ENCODE assay signal across 8 cellular contexts in the genomic region with DNA sequence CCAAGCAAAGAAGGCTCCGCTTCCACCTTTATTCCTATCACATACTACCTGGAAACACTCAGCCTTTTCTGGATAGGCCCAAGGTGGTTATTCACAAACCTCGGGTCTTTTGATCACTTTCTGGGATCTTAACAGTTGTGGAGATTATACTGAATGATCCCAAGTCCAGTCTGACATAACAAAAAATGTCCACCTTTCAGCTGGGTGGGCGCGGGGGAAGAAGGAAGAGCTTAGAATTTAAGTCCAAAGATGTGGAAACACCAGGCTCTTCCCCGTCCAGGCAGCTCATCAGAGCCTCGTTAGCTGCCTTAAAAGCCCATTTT. TPM values are rescaled to one million over a fixed set of nuclear protein-coding genes. Genes with fewer than 3 reads are reported as not detected.
DNase-seq lines count a peak whose midpoint lies in the region; ATAC-seq, FAIRE-seq and TF ChIP-seq lines count a peak whose summit lies in the region.

No MANE protein-coding gene starts in this region.

- TF ChIP-seq POLR2A in A549 (IDR thresholded peaks at IDR 0.05; ENCODE audit: low read length) (no peak), body of pancreas (IDR thresholded peaks at IDR 0.05) (no peak)

- POLR2A ChIA-PET in A549 (lab: Yijun Ruan, JAX) = interaction anchor here (0.7 to 1.5 kb wide), 8 partner anchors 9 to 165 kb away, joined by 3 to 13 read pairs (median 4); a partner anchor contains a TSS

- TF ChIP-seq RAD21 in A549 (conservative IDR thresholded peaks at IDR 0.05 in 1 of 2, IDR thresholded peaks at IDR 0.05 in 1 of 2) = no peak

- no peak for TF ChIP-seq EP300 in A549 (IDR thresholded peaks at IDR 0.05)

- H3K9me3 ChIP-seq in A549 (no peaks in the 10 kb centered on the region), body of pancreas (no peaks in the 10 kb centered on the region), mononuclear cell (ENCODE audit: low read depth, low read length) (no peaks in the 10 kb centered on the region)

- TF ChIP-seq CTCF in A549 (IDR thresholded peaks at IDR 0.05) = no peak
- TF ChIP-seq CTCF in HFF-Myc (IDR thresholded peaks at IDR 0.05; ENCODE audit: low read depth, low read length, missing control alignments) = no peak
- no peak for TF ChIP-seq CTCF in body of pancreas (IDR thresholded peaks at IDR 0.05)

- H3K27ac ChIP-seq in A549 = peak overlapping the region; percentile 91 to 96
- H3K27ac ChIP-seq in body of pancreas = peak overlapping the region; percentile 79 to 95 (median 93)

- 5% methylated on average over 6 of the region's 6 CpGs for WGBS in A549 (ENCODE audit: missing lambda C conversion rate)
- WGBS in body of pancreas, 2 donors = 10 to 17% methylated on average over 4 to 6 of the region's 6 CpGs

- FAIRE-seq in A549 (lab: Jason Lieb, UNC) = no peak

- no peaks in the 10 kb centered on the region for H3K36me3 ChIP-seq in body of pancreas (replicated peaks in 1 of 2; ENCODE audit: insufficient read depth in 1 of 2, low read depth in 2 of 2)

- intact Hi-C loops in body of pancreas (cut with DNase I) = no loop called here

- CTCF ChIA-PET in A549 (lab: Yijun Ruan, JAX) = interaction anchor here (0.9 to 4.6 kb wide), 4 partner anchors 9 to 20 kb away, joined by 3 to 42 read pairs (median 4); no protein-coding TSS in a partner anchor

- no peaks in the 10 kb centered on the region for H3K27me3 ChIP-seq in body of pancreas
- peaks cover 53% of the 10 kb centered on the region for H3K27me3 ChIP-seq in mononuclear cell (ENCODE audit: insufficient read depth, low read length)

- H3K4me3 ChIP-seq in A549 (peak overlapping the region; percentile 54), HFF-Myc (replicated peaks; ENCODE audit: low read depth, low read length) (peak overlapping the region; percentile 50), body of pancreas (peak overlapping the region; percentile 61 to 74), mononuclear cell (ENCODE audit: low read length) (peak overlapping the region; percentile 56)

- ATAC-seq in A549 = peak; percentile 8 to 54; a peak in 3 of 6 replicates
- ATAC-seq in body of pancreas = peak; percentile 0
- ATAC-seq in GM18519 (IDR thresholded peaks at IDR 0.05; ENCODE audit: low FRiP score, unreplicated experiment) = no peak

- peak overlapping the region; percentile 84 for H3K4me2 ChIP-seq in A549

- H3K4me1 ChIP-seq in A549 (peaks cover 10% of the 10 kb centered on the region; the same call in 2 of the 3 replicates), body of pancreas (peaks cover 12% of the 10 kb centered on the region), mononuclear cell (ENCODE audit: insufficient read depth, low read length) (peaks cover 12% of the 10 kb centered on the region)

- DNase-seq in A549 (ENCODE audit: low read depth in 1 of 2, low spot score in 1 of 2) (no peak), HFF-Myc (ENCODE audit: extremely low read depth, low read depth) (no peak), body of pancreas (no peak), NCI-H526 treated with DMSO at 0.1 percent for 48 hours (lab: John Stamatoyannopoulos, UW) (no peak), dedifferentiated amniotic fluid mesenchymal stem cell (ENCODE audit: extremely low spot score) (no peak), medulla oblongata (ENCODE audit: extremely low spot score) (no peak)

TF ChIP-seq in A549, 52 proteins besides CTCF, POLR2A, EP300 and RAD21:
- TF ChIP-seq FOXS1 (CRISPR knock-in tag; IDR thresholded peaks at IDR 0.05) = no peak
- no peak for TF ChIP-seq HOXA7 (CRISPR knock-in tag; IDR thresholded peaks at IDR 0.05)
- no peak for TF ChIP-seq HDAC2 (IDR thresholded peaks at IDR 0.05)
- TF ChIP-seq NPAS2 (CRISPR knock-in tag; IDR thresholded peaks at IDR 0.05; ENCODE audit: borderline replicate concordance) = no peak
- TF ChIP-seq, protein P1, sequence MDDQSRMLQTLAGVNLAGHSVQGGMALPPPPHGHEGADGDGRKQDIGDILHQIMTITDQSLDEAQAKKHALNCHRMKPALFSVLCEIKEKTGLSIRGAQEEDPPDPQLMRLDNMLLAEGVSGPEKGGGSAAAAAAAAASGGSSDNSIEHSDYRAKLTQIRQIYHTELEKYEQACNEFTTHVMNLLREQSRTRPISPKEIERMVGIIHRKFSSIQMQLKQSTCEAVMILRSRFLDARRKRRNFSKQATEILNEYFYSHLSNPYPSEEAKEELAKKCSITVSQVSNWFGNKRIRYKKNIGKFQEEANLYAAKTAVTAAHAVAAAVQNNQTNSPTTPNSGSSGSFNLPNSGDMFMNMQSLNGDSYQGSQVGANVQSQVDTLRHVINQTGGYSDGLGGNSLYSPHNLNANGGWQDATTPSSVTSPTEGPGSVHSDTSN (IDR thresholded peaks at IDR 0.05) = no peak
- TF ChIP-seq JUNB (IDR thresholded peaks at IDR 0.05) = no peak
- no peak for TF ChIP-seq FOSB (CRISPR knock-in tag; IDR thresholded peaks at IDR 0.05)
- TF ChIP-seq NFE2L2 (conservative IDR thresholded peaks at IDR 0.05; ENCODE audit: low read length) = no peak
- TF ChIP-seq KDM1A (IDR thresholded peaks at IDR 0.05; ENCODE audit: low read depth) = no peak
- no peak for TF ChIP-seq JUN (IDR thresholded peaks at IDR 0.05)
- no peak for TF ChIP-seq RFX5 (IDR thresholded peaks at IDR 0.05)
- TF ChIP-seq GATA3 (IDR thresholded peaks at IDR 0.05; ENCODE audit: borderline replicate concordance) = no peak
- TF ChIP-seq HEYL (CRISPR knock-in tag; IDR thresholded peaks at IDR 0.05) = no peak
- no peak for TF ChIP-seq SREBF2 (IDR thresholded peaks at IDR 0.05)

RNA-seq across cellular contexts. Expression of a gene that starts 0.3 kb away (rescaled TPM):
- polyA plus RNA-seq in A549 (2011; rRNA removed) = 6.9 and 7.9 TPM in 2 replicates
- 9.7 TPM in 2 replicates for polyA plus RNA-seq in A549 (2012; cell fraction: cytosol; rRNA removed)
- polyA plus RNA-seq in A549 (2012; cell fraction: nucleus; rRNA removed) = 6.3 and 7.6 TPM in 2 replicates
- 5.1 to 6.0 TPM (median 5.7 TPM) in 3 replicates for polyA plus RNA-seq in A549 (2017; fragmentation: RNase III; extraction: RNeasy Plus Mini Kit Qiagen cat#74134 plus additional on column Dnase treatment)
- polyA minus RNA-seq in A549 (2011; rRNA and poly(A)+ RNA removed) = not detected in 2 replicates
- 1 to 10 TPM; 2.1 to 3.6 TPM for total RNA-seq in body of pancreas
- not detected for total RNA-seq in mononuclear cell

RNA-seq across cellular contexts. Expression of a gene that starts 15.1 kb away (rescaled TPM):
- polyA plus RNA-seq in A549 (2011; rRNA removed) (0.91 and 1.3 TPM in 2 replicates), A549 (2017; fragmentation: RNase III; extraction: RNeasy Plus Mini Kit Qiagen cat#74134 plus additional on column Dnase treatment) (0.05 to 0.21 TPM (median 0.08 TPM) in 3 replicates)
- polyA plus RNA-seq in A549 (2012; cell fraction: cytosol; rRNA removed) = 0.07 and 0.13 TPM in 2 replicates
- polyA plus RNA-seq in A549 (2012; cell fraction: nucleus; rRNA removed) = 0.04 and 0.17 TPM in 2 replicates
- polyA minus RNA-seq in A549 (2011; rRNA and poly(A)+ RNA removed) = 2.6 and 3.1 TPM in 2 replicates
- total RNA-seq in body of pancreas (not detected), mononuclear cell (not detected)
